8 cellular contexts compared by ENCODE assay signal in the genomic region with DNA sequence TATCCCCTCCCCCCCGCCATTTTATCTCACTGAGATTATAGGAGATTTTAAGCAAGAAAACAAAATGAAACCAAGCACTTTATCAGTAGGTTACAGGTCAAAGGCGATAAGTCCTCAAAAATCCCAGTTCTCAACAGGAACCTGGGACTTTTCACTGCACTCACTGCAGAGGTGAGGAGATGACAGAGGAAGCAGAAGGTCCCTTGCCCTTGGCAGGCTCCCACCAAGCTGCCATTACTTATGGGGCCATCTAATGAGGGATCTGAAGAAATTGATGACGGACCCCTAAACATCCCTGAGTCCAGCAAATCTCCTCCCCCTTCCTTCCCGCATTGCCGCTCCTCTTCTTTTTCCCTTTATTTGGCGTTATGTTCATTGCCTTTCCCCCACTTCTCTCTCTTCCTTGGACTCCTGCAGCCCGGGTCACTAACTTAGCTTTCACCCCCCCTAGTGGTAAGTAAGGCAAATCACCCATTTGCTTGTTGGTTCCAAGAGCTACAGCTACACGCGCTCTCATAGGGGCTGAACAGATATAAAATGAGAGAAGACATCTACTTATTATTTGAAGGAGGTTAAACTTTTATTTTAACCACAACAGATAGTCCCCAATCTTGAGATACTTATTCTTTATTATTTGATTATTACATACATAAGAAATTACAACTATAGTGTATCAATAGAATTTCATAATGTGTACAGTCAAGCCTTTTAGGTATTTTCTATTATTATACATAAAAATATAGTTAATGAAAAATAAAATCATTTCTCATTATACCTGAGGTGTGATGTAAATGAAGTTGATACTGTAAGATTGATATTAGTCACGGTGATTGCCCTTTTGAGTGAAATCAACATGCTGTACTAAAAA. TPM values are rescaled to one million over a fixed set of nuclear protein-coding genes. Genes with fewer than 3 reads are reported as not detected.
DNase-seq lines count a peak whose midpoint lies in the region; ATAC-seq, FAIRE-seq and TF ChIP-seq lines count a peak whose summit lies in the region.

No MANE protein-coding gene starts in this region.

- no peaks in the 10 kb centered on the region for H3K36me3 Mint-ChIP-seq in activated B cell treated with CpG ODN at 0.5 μM for 24 hours (ENCODE audit: low read depth)

- H3K4me1 ChIP-seq in gastroesophageal sphincter (peaks cover 0 to 7% (median 0%) of the 10 kb centered on the region in 3 donors), pancreas (peaks cover 0 to 3% (median 0%) of the 10 kb centered on the region in 3 donors)

- H3K9me3 Mint-ChIP-seq in activated B cell treated with CpG ODN at 0.5 μM for 24 hours: no peaks in the 10 kb centered on the region

- TF ChIP-seq CTCF in activated B cell treated with CpG ODN at 0.5 μM for 24 hours (IDR thresholded peaks at IDR 0.05): no peak
- peak; percentile 59 to 80 (median 72) for TF ChIP-seq CTCF in gastroesophageal sphincter (IDR thresholded peaks at IDR 0.05)
- TF ChIP-seq CTCF in pancreas (IDR thresholded peaks at IDR 0.05): peak; percentile 40 to 62 (median 60)

- peak; percentile 92 for FAIRE-seq in pancreas (lab: Jason Lieb, UNC)

- no peak overlapping the region for H3K27ac Mint-ChIP-seq in activated B cell treated with CpG ODN at 0.5 μM for 24 hours

- intact Hi-C loops in activated B cell treated with CpG ODN at 0.5 μM for 24 hours (cut with micrococcal nuclease): no loop called here
- intact Hi-C loops in pancreas (cut with DNase I): no loop called here

- peaks cover 6% of the 10 kb centered on the region for H3K27me3 ChIP-seq in gastroesophageal sphincter
- H3K27me3 ChIP-seq in pancreas: peaks cover 0 to 3% (median 0%) of the 10 kb centered on the region in 4 donors

- H3K4me3 ChIP-seq in gastroesophageal sphincter: no peak overlapping the region
- H3K4me3 ChIP-seq in pancreas: peak overlapping the region in 1 of 4 donors; percentile 14

- peak; percentile 47 for DNase-seq in DMS79 (lab: John Stamatoyannopoulos, UW)
- DNase-seq in NCI-H2196 (lab: John Stamatoyannopoulos, UW; ENCODE audit: unreplicated experiment): peak; percentile 28
- no peak for DNase-seq in activated B cell treated with CpG ODN at 0.5 μM for 24 hours
- DNase-seq in pancreas: peak in 2 of 6 donors; percentile 17 to 21
- DNase-seq in activated CD8-positive, alpha-beta memory T cell treated with anti-CD3 and anti-CD28 coated beads, Interleukin-2, amount 50 U/mL, for 48 hours: no peak

- H3K9me3 ChIP-seq in gastroesophageal sphincter (no peaks in the 10 kb centered on the region), pancreas (no peaks in the 10 kb centered on the region)

- H3K27me3 Mint-ChIP-seq in activated B cell treated with CpG ODN at 0.5 μM for 24 hours: peaks cover 32% of the 10 kb centered on the region

- peak; percentile 98 for ATAC-seq in GM19351 (IDR thresholded peaks at IDR 0.05; ENCODE audit: unreplicated experiment)
- ATAC-seq in HG03175 (IDR thresholded peaks at IDR 0.05; ENCODE audit: unreplicated experiment): peak; percentile 96
- peak; percentile 61 for ATAC-seq in activated B cell treated with CpG ODN at 0.5 μM for 24 hours (ENCODE audit: low read depth)
- ATAC-seq in gastroesophageal sphincter: peak; percentile 84
- ATAC-seq in pancreas: peak; percentile 86 to 99 (median 98)

- H3K36me3 ChIP-seq in gastroesophageal sphincter (no peaks in the 10 kb centered on the region), pancreas (no peaks in the 10 kb centered on the region)

- no peak for TF ChIP-seq POLR2A in gastroesophageal sphincter (IDR thresholded peaks at IDR 0.05)

- 16 to 34% methylated on average over 9 to 10 of the region's 10 CpGs for WGBS in gastroesophageal sphincter (ENCODE audit: low coverage in 1 of 2), 2 donors
- WGBS in pancreas, 2 donors: 15 to 27% methylated on average over 10 of the region's 10 CpGs

- no peak for TF ChIP-seq EP300 in gastroesophageal sphincter (IDR thresholded peaks at IDR 0.05)

- no peak overlapping the region for H3K4me3 Mint-ChIP-seq in activated B cell treated with CpG ODN at 0.5 μM for 24 hours

- CTCF ChIA-PET in activated B cell treated with CpG ODN at 0.5 μM for 24 hours (lab: Charles Lee): interaction anchor here (0.7 to 1.6 kb wide), 7 partner anchors 9 to 1847 kb away, joined by 3 to 8 read pairs (median 3); partner anchors contain the start of gene EFNB2

- H3K4me1 Mint-ChIP-seq in activated B cell treated with CpG ODN at 0.5 μM for 24 hours: peaks cover 2% of the 10 kb centered on the region

- H3K27ac ChIP-seq in gastroesophageal sphincter (no peak overlapping the region), pancreas (no peak overlapping the region)

- POLR2A ChIA-PET in activated B cell treated with CpG ODN at 0.5 μM for 24 hours (lab: Charles Lee): interaction anchor here (0.7 kb wide), 1 partner anchor 39 kb away, joined by 6 read pairs; no protein-coding TSS in a partner anchor

RNA-seq across cellular contexts. Expression of gene ARGLU1, which starts 52.0 kb away (rescaled TPM):
- total RNA-seq in activated B cell treated with CpG ODN at 0.5 μM for 24 hours: 108 and 112 TPM in 2 replicates
- 100 to 1,000 TPM in 2 of 4 donors, 10 to 100 TPM in 2; 25.5 to 140 (median 73.5) TPM for total RNA-seq in gastroesophageal sphincter
- total RNA-seq in pancreas: 10 to 100 TPM; 15.9 to 42.4 (median 24.2) TPM
- 10 to 100 TPM; 53.8 to 96.1 TPM for polyA plus RNA-seq in pancreas

Comparison
In these comparisons a context has a peak if more than half of its experiments do, and no peak if none do; other contexts are left out.
1. DNase-seq: peak in DMS79 (single experiment) and NCI-H2196 (single experiment); none in activated B cell treated with CpG ODN at 0.5 μM for 24 hours (single experiment) and activated CD8-positive, alpha-beta memory T cell treated with anti-CD3 and anti-CD28 coated beads, Interleukin-2, amount 50 U/mL, for 48 hours (single experiment).
2. Peak in every context shown above with its lines, with median percentiles within 50 percentile points of each other: ATAC-seq.